ENCODE assay signal across 8 cellular contexts in the genomic region with DNA sequence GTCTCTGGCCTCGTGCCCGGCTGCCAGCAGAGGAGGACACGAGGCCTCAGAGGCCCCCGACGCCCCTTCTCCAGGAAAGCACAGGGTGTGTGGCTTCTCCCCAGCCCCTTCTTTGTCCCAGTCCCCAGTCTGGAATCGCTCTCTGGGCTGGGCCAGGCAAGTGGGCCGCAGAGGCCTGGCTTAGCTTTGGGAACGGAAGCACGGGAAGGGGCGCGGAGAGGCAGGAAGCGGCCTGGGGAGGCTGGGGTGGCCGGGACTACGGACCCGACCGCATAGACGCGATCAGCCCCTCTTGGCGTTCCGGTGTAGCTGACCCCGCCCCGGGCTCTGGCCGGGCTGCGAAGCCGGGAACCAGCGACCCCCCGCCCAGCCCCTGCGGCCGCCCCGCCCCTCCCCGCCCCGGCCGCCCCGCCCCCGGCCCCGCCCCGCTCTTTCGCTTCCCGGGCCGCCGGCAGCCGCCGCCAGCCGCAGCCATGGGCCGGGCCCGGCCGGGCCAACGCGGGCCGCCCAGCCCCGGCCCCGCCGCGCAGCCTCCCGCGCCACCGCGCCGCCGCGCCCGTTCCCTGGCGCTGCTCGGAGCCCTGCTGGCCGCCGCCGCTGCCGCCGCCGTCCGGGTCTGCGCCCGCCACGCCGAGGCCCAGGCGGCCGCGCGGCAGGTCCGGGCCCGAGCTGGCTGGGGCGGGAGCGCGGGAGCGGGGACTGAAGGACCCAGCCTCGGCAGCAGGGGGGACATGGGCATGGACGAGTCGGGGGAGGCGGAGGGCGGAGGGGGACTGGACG. TPM values are rescaled to one million over a fixed set of nuclear protein-coding genes. Genes with fewer than 3 reads are reported as not detected.
A peak's percentile ranks its signal among the peaks of the same experiment; 100 is the strongest.
DNase-seq lines count a peak whose midpoint lies in the region; ATAC-seq and TF ChIP-seq lines count a peak whose summit lies in the region.

A gene with protein sequence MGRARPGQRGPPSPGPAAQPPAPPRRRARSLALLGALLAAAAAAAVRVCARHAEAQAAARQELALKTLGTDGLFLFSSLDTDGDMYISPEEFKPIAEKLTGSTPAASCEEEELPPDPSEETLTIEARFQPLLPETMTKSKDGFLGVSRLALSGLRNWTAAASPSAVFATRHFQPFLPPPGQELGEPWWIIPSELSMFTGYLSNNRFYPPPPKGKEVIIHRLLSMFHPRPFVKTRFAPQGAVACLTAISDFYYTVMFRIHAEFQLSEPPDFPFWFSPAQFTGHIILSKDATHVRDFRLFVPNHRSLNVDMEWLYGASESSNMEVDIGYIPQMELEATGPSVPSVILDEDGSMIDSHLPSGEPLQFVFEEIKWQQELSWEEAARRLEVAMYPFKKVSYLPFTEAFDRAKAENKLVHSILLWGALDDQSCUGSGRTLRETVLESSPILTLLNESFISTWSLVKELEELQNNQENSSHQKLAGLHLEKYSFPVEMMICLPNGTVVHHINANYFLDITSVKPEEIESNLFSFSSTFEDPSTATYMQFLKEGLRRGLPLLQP (plus strand): TSS at position 436 of the 780 bp plus-strand sequence. CDS start 38 bp downstream, at position 474.

- H3K4me1 ChIP-seq in CD8-positive, alpha-beta memory T cell (ENCODE audit: insufficient read depth, low read length): peaks cover 67% of the 10 kb centered on the region
- H3K4me1 ChIP-seq in HUES64 (ENCODE audit: insufficient read depth, low read length): peaks cover 18% of the 10 kb centered on the region

- peaks cover 0 to 3% of the 10 kb centered on the region in 2 donors for H3K27me3 Mint-ChIP-seq in CD8-positive, alpha-beta memory T cell
- peaks cover 48% of the 10 kb centered on the region for H3K27me3 Mint-ChIP-seq in T-helper 2 cell treated with Interferon-gamma antibody and Interleukin-4, amounts not matched to agents 5 μg/mL and 100 μg/mL, for 36 hours (ENCODE audit: low read depth)

- CTCF ChIA-PET in CD8-positive, alpha-beta memory T cell (lab: Charles Lee): interaction anchor here (1.0 to 3.5 kb wide), 3 partner anchors 9 to 191 kb away, joined by 4 to 14 read pairs (median 13); no protein-coding TSS in a partner anchor

- TF ChIP-seq CTCF in coronary artery (IDR thresholded peaks at IDR 0.05): no peak

- peak within 1 kb of the TSS; percentile 73 to 93 (median 80) for H3K4me3 Mint-ChIP-seq in CD8-positive, alpha-beta memory T cell
- H3K4me3 Mint-ChIP-seq in T-helper 2 cell treated with Interferon-gamma antibody and Interleukin-4, amounts not matched to agents 5 μg/mL and 100 μg/mL, for 36 hours: peak within 1 kb of the TSS; percentile 83

- no peaks in the 10 kb centered on the region for H3K36me3 Mint-ChIP-seq in CD8-positive, alpha-beta memory T cell
- no peaks in the 10 kb centered on the region for H3K36me3 Mint-ChIP-seq in T-helper 2 cell treated with Interferon-gamma antibody and Interleukin-4, amounts not matched to agents 5 μg/mL and 100 μg/mL, for 36 hours (ENCODE audit: low read depth)

- H3K36me3 ChIP-seq in CD8-positive, alpha-beta memory T cell (ENCODE audit: insufficient read depth, low read length): no peaks in the 10 kb centered on the region
- peaks cover 2% of the 10 kb centered on the region; the same call in 1 of the 2 replicates for H3K36me3 ChIP-seq in HUES64 (ENCODE audit: insufficient read depth, low read length)

- H3K27me3 ChIP-seq in CD8-positive, alpha-beta memory T cell (ENCODE audit: insufficient read depth, low read length, poor library complexity, severe bottlenecking): no peaks in the 10 kb centered on the region
- peaks cover 5% of the 10 kb centered on the region; the same call in 1 of the 2 replicates for H3K27me3 ChIP-seq in HUES64 (ENCODE audit: insufficient read depth, low read length)

- H3K4me3 ChIP-seq in CD8-positive, alpha-beta memory T cell (ENCODE audit: low read length): peak within 1 kb of the TSS; percentile 50
- peak within 1 kb of the TSS; percentile 67 for H3K4me3 ChIP-seq in HUES64 (ENCODE audit: low read length)
- peak within 1 kb of the TSS; percentile 88 for H3K4me3 ChIP-seq in coronary artery

- DNase-seq in CD8-positive, alpha-beta memory T cell: peak; percentile 15 to 59 (median 26)
- DNase-seq in T-helper 2 cell treated with Interferon-gamma antibody and Interleukin-4, amounts not matched to agents 5 μg/mL and 100 μg/mL, for 36 hours (ENCODE audit: low spot score): no peak
- DNase-seq in coronary artery (ENCODE audit: low spot score): no peak
- peak; percentile 52 for DNase-seq in kidney tubule cell (ENCODE audit: low spot score)
- DNase-seq in stimulated activated CD4-positive, alpha-beta T cell treated with anti-CD3 and anti-CD28 coated beads, Interleukin-4, amount 100 ng/mL, for 1 hour: peak; percentile 32

- peaks cover 42 to 67% (median 59%) of the 10 kb centered on the region in 3 donors for H3K4me1 Mint-ChIP-seq in CD8-positive, alpha-beta memory T cell
- H3K4me1 Mint-ChIP-seq in T-helper 2 cell treated with Interferon-gamma antibody and Interleukin-4, amounts not matched to agents 5 μg/mL and 100 μg/mL, for 36 hours (ENCODE audit: low read depth): peaks cover 36% of the 10 kb centered on the region

- ATAC-seq in GM18519 (IDR thresholded peaks at IDR 0.05; ENCODE audit: low FRiP score, unreplicated experiment) (no peak), HG02571 (IDR thresholded peaks at IDR 0.05; ENCODE audit: unreplicated experiment) (no peak)

- POLR2A ChIA-PET in CD8-positive, alpha-beta memory T cell (lab: Charles Lee): interaction anchor here (1.2 kb wide), 1 partner anchor 25 kb away, joined by 4 read pairs; no protein-coding TSS in a partner anchor

- WGBS in HUES64: 2% methylated on average over 84 of the region's 91 CpGs

- H3K27ac Mint-ChIP-seq in CD8-positive, alpha-beta memory T cell: peak within 1 kb of the TSS in 7 of 8 donors; percentile 53 to 96 (median 73)
- H3K27ac Mint-ChIP-seq in T-helper 2 cell treated with Interferon-gamma antibody and Interleukin-4, amounts not matched to agents 5 μg/mL and 100 μg/mL, for 36 hours: peak within 1 kb of the TSS; percentile 15

- peak within 1 kb of the TSS; percentile 72 for H3K9ac ChIP-seq in HUES64 (ENCODE audit: low read depth, low read length)

- H3K9me3 ChIP-seq in CD8-positive, alpha-beta memory T cell (ENCODE audit: low read length): no peaks in the 10 kb centered on the region
- H3K9me3 ChIP-seq in HUES64 (ENCODE audit: insufficient read depth, low read depth, low read length): no peaks in the 10 kb centered on the region

- H3K27ac ChIP-seq in CD8-positive, alpha-beta memory T cell (ENCODE audit: low read depth, low read length): no peak within 1 kb of the TSS
- H3K27ac ChIP-seq in HUES64 (ENCODE audit: low read depth, low read length) (peak within 1 kb of the TSS; percentile 20; the same call in 1 of the 2 replicates), coronary artery (peak within 1 kb of the TSS; percentile 81 to 95)

- no peaks in the 10 kb centered on the region for H3K9me3 Mint-ChIP-seq in CD8-positive, alpha-beta memory T cell
- H3K9me3 Mint-ChIP-seq in T-helper 2 cell treated with Interferon-gamma antibody and Interleukin-4, amounts not matched to agents 5 μg/mL and 100 μg/mL, for 36 hours: no peaks in the 10 kb centered on the region

RNA-seq across cellular contexts. Expression of the gene that starts here (rescaled TPM):
- 10 to 100 TPM; 10.6 to 11.7 TPM for total RNA-seq in CD8-positive, alpha-beta memory T cell
- polyA plus RNA-seq in CD8-positive, alpha-beta memory T cell: 4.6 TPM
- 63.7 TPM for polyA plus RNA-seq in HUES64 (2013, experiment 1 of 2)
- polyA plus RNA-seq in HUES64 (2013, experiment 2 of 2): 83.7 TPM

Comparison
In these comparisons a context has a peak if more than half of its experiments do, and no peak if none do; other contexts are left out.
1. DNase-seq: peak in CD8-positive, alpha-beta memory T cell (5 of 5), kidney tubule cell (single experiment) and stimulated activated CD4-positive, alpha-beta T cell treated with anti-CD3 and anti-CD28 coated beads, Interleukin-4, amount 100 ng/mL, for 1 hour (single experiment); none in T-helper 2 cell treated with Interferon-gamma antibody and Interleukin-4, amounts not matched to agents 5 μg/mL and 100 μg/mL, for 36 hours (single experiment) and coronary artery (single experiment).
2. Peak in every context shown above with its lines, with median percentiles within 50 percentile points of each other: H3K4me3 ChIP-seq.